14 cellular contexts compared by ENCODE assay signal in genomic region chr6:4849628-4850027, GRCh38.
DNase-seq lines count a peak whose midpoint lies in the region; ATAC-seq and TF ChIP-seq lines count a peak whose summit lies in the region.
"Had no signal": no experiment of that assay in that cellular context is flagged by ENCODE, and none has a peak within 500 bp of the region (broad histone marks: within the 10 kb centered on the region; RNA-seq: fewer than 3 reads in every experiment).

No MANE protein-coding gene starts in this region.

- no peak for TF ChIP-seq CTCF in DND-41 (IDR thresholded peaks at IDR 0.05; ENCODE audit: borderline replicate concordance, extremely low read depth, low read length, poor library complexity, severe bottlenecking)
- TF ChIP-seq CTCF in hepatocyte (IDR thresholded peaks at IDR 0.05; ENCODE audit: poor library complexity): no peak
- no peak for TF ChIP-seq CTCF in esophagus squamous epithelium (IDR thresholded peaks at IDR 0.05)

- no peak overlapping the region for H3K14ac ChIP-seq in trophoblast cell (ENCODE audit: low read length)

- ATAC-seq in DND-41 (ENCODE audit: insufficient read depth, low read depth): peak; percentile 69
- no peak for ATAC-seq in HG02870 (IDR thresholded peaks at IDR 0.05; ENCODE audit: unreplicated experiment)
- no peak for ATAC-seq in HG03135 (IDR thresholded peaks at IDR 0.05; ENCODE audit: unreplicated experiment)

- TF ChIP-seq POLR2A in esophagus squamous epithelium (IDR thresholded peaks at IDR 0.05): no peak

- H2AK5ac ChIP-seq in trophoblast cell (ENCODE audit: low read length): no peak overlapping the region

- DNase-seq in DND-41 (no peak), hepatocyte (ENCODE audit: low spot score) (no peak), trophoblast cell (no peak), esophagus squamous epithelium (lab: John Stamatoyannopoulos, UW) (no peak)
- DNase-seq: ACHN; BE2C; C1 segment of cervical spinal cord; Caco-2; CD4-positive, alpha-beta T cell; GF-D8; H9 had no signal

- H3K4me1 ChIP-seq in DND-41 (ENCODE audit: insufficient read depth, low read length): no peaks in the 10 kb centered on the region
- peaks cover 14% of the 10 kb centered on the region for H3K4me1 ChIP-seq in hepatocyte (ENCODE audit: insufficient read depth)
- H3K4me1 ChIP-seq in trophoblast cell (ENCODE audit: control insufficient read depth in 1 of 2, insufficient read depth in 2 of 2, low read length in 2 of 2): peaks cover 13 to 15% of the 10 kb centered on the region in 2 experiments
- H3K4me1 ChIP-seq in esophagus squamous epithelium: peaks cover 0 to 28% (median 0%) of the 10 kb centered on the region in 3 donors
- H3K4me1 ChIP-seq: BE2C had no signal

- H3K9me3 ChIP-seq in DND-41 (ENCODE audit: insufficient read depth, low read length, severe bottlenecking): no peaks in the 10 kb centered on the region
- H3K9me3 ChIP-seq in KOPT-K1 (ENCODE audit: insufficient read depth, low read length, poor library complexity, severe bottlenecking): peaks cover 16% of the 10 kb centered on the region
- H3K9me3 ChIP-seq in hepatocyte (ENCODE audit: low read depth): peaks cover 9% of the 10 kb centered on the region
- H3K9me3 ChIP-seq in trophoblast cell (ENCODE audit: insufficient read depth, low read depth, low read length): peaks cover 1% of the 10 kb centered on the region
- peaks cover 0 to 7% (median 0%) of the 10 kb centered on the region in 3 donors for H3K9me3 ChIP-seq in esophagus squamous epithelium
- H3K9me3 ChIP-seq: BE2C, Caco-2 had no signal

- H2BK5ac ChIP-seq in trophoblast cell (ENCODE audit: low read depth, low read length, poor library complexity): no peak overlapping the region

- H3K79me1 ChIP-seq in trophoblast cell (ENCODE audit: low read length): no peaks in the 10 kb centered on the region

- H4K91ac ChIP-seq in trophoblast cell (ENCODE audit: low read depth, low read length): no peak overlapping the region

- peaks cover 22% of the 10 kb centered on the region for H4K20me1 ChIP-seq in DND-41 (ENCODE audit: insufficient read depth, low read length)
- peaks cover 31% of the 10 kb centered on the region for H4K20me1 ChIP-seq in hepatocyte (ENCODE audit: insufficient read depth, poor library complexity, severe bottlenecking)

- H4K12ac ChIP-seq in trophoblast cell (ENCODE audit: low read depth, low read length): no peak overlapping the region

- no peak overlapping the region for H3K4me2 ChIP-seq in DND-41 (ENCODE audit: insufficient read depth, low read length)
- peak overlapping the region; percentile 8 for H3K4me2 ChIP-seq in hepatocyte
- H3K4me2 ChIP-seq in trophoblast cell (ENCODE audit: low read length): no peak overlapping the region

- H3K4me3 ChIP-seq in DND-41 (ENCODE audit: low read depth in 1 of 2, low read length in 2 of 2) (no peak overlapping the region), hepatocyte (no peak overlapping the region), trophoblast cell (ENCODE audit: low read depth, low read length) (no peak overlapping the region), esophagus squamous epithelium (no peak overlapping the region)

- H3K23ac ChIP-seq in trophoblast cell (ENCODE audit: low read length): no peak overlapping the region

- intact Hi-C loops in esophagus squamous epithelium (cut with DNase I): no loop called here

- H2BK12ac ChIP-seq in trophoblast cell (ENCODE audit: low read length): no peak overlapping the region

- no peak overlapping the region for H3K27ac ChIP-seq in DND-41 (ENCODE audit: low read length)
- H3K27ac ChIP-seq in KOPT-K1 (ENCODE audit: low read depth, low read length, poor library complexity, severe bottlenecking): peak overlapping the region; percentile 1
- H3K27ac ChIP-seq in hepatocyte: peak overlapping the region; percentile 8
- no peak overlapping the region for H3K27ac ChIP-seq in trophoblast cell (ENCODE audit: low read depth, low read length)
- H3K27ac ChIP-seq in esophagus squamous epithelium: no peak overlapping the region

- H3K79me2 ChIP-seq in DND-41 (ENCODE audit: insufficient read depth, low read length) (peaks cover 6% of the 10 kb centered on the region; the same call in 1 of the 2 replicates), hepatocyte (peaks cover 94% of the 10 kb centered on the region), trophoblast cell (ENCODE audit: control insufficient read depth, insufficient read depth, low read length, poor library complexity) (peaks cover 8% of the 10 kb centered on the region)

- H2AFZ ChIP-seq in DND-41 (ENCODE audit: low read depth, low read length) (no peak overlapping the region), hepatocyte (no peak overlapping the region), trophoblast cell (ENCODE audit: insufficient read depth, low read length, poor library complexity) (no peak overlapping the region)

- no peak overlapping the region for H2BK120ac ChIP-seq in trophoblast cell (ENCODE audit: insufficient read depth, low read length, poor library complexity)

- H3K27me3 ChIP-seq in DND-41 (ENCODE audit: insufficient read depth, low read length, poor library complexity): no peaks in the 10 kb centered on the region
- no peaks in the 10 kb centered on the region for H3K27me3 ChIP-seq in hepatocyte
- H3K27me3 ChIP-seq in trophoblast cell (ENCODE audit: insufficient read depth, low read length): no peaks in the 10 kb centered on the region
- H3K27me3 ChIP-seq in esophagus squamous epithelium: no peaks in the 10 kb centered on the region
- H3K27me3 ChIP-seq: BE2C had no signal

- H4K8ac ChIP-seq in trophoblast cell (ENCODE audit: low read depth, low read length): no peak overlapping the region

- peak overlapping the region; percentile 64 for H3K4ac ChIP-seq in trophoblast cell (ENCODE audit: low read depth, low read length)

- 69% methylated on average over 1 of the region's 1 CpG for WGBS in hepatocyte (ENCODE audit: low lambda C conversion rate, missing lambda C conversion rate)
- WGBS in trophoblast cell (ENCODE audit: extremely low coverage, insufficient coverage, insufficient read length): no CpG with 5 or more reads among the region's 1 CpG
- WGBS in esophagus squamous epithelium, 2 donors: 73 to 85% methylated on average over 1 of the region's 1 CpG

- no peaks in the 10 kb centered on the region for H3K36me3 ChIP-seq in DND-41 (ENCODE audit: insufficient read depth, low read length)
- no peaks in the 10 kb centered on the region for H3K36me3 ChIP-seq in KOPT-K1 (ENCODE audit: insufficient read depth, low read length)
- H3K36me3 ChIP-seq in hepatocyte (replicated peaks; ENCODE audit: insufficient read depth, low read depth): no peaks in the 10 kb centered on the region
- peaks cover 2% of the 10 kb centered on the region in 2 experiments for H3K36me3 ChIP-seq in trophoblast cell (ENCODE audit: control insufficient read depth in 1 of 2, insufficient read depth in 2 of 2, low read length in 2 of 2)
- H3K36me3 ChIP-seq in esophagus squamous epithelium: no peaks in the 10 kb centered on the region
- H3K36me3 ChIP-seq: BE2C had no signal

- no peaks in the 10 kb centered on the region for H3K9me2 ChIP-seq in hepatocyte (replicated peaks; ENCODE audit: insufficient read depth)

- no peak overlapping the region for H3K18ac ChIP-seq in trophoblast cell (ENCODE audit: low read length)

- H3K9ac ChIP-seq in DND-41 (ENCODE audit: low read depth, low read length): no peak overlapping the region
- H3K9ac ChIP-seq in trophoblast cell (ENCODE audit: low read length): no peak overlapping the region

Comparison
In these comparisons a context has a peak if more than half of its experiments do, and no peak if none do; other contexts are left out.
1. H3K27ac ChIP-seq: peak in KOPT-K1 (single experiment) and hepatocyte (single experiment); none in DND-41 (single experiment), trophoblast cell (single experiment) and esophagus squamous epithelium (0 of 4).